25 cellular contexts compared by ENCODE assay signal in the genomic region with DNA sequence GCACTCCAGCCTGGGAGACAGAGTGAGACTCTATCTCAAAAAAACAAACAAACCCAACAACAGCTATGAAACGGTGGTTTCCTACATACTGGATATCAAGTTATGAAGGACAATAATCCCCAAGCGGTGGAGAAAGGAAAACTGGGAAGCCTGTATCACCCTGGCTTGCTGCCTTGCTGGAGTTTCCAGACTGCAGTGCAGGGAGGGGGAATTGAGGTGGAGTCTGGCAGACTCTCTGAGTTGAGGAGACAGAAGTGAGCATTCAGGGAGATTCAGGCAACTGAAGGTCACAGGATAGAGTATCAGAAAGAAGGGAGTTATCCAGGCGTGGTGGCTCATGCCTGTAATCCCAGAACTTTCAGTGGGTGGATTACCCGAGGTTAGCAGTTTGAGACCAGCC. TPM values are rescaled to one million over a fixed set of nuclear protein-coding genes. Genes with fewer than 3 reads are reported as not detected.
DNase-seq lines count a peak whose midpoint lies in the region; ATAC-seq and TF ChIP-seq lines count a peak whose summit lies in the region.
"Had no signal": no experiment of that assay in that cellular context is flagged by ENCODE, and none has a peak within 500 bp of the region (broad histone marks: within the 10 kb centered on the region; RNA-seq: fewer than 3 reads in every experiment).

No MANE protein-coding gene starts in this region.

- CTCF ChIA-PET in HEK293T (lab: Yijun Ruan, JAX), result interaction anchor here (0.6 to 1.9 kb wide), 2 partner anchors 16 to 102 kb away, joined by 3 to 13 read pairs; no protein-coding TSS in a partner anchor

- no peaks in the 10 kb centered on the region for H3K36me3 ChIP-seq in right atrium auricular region
- H3K36me3 ChIP-seq in heart right ventricle, result peaks cover 0 to 12% (median 0%) of the 10 kb centered on the region in 9 donors
- H3K36me3 ChIP-seq in testis (ENCODE audit: low read depth, missing control alignments), result no peaks in the 10 kb centered on the region
- H3K36me3 ChIP-seq: SJCRH30 had no signal

- WGBS in heart right ventricle, 2 donors, result 25 to 35% methylated on average over 4 of the region's 4 CpGs
- 36 to 62% methylated on average over 4 of the region's 4 CpGs for WGBS in testis, 2 donors

- H3K4me3 ChIP-seq in right atrium auricular region (no peak overlapping the region), heart right ventricle (no peak overlapping the region), testis (no peak overlapping the region)
- H3K4me3 ChIP-seq: BLaER1, GM23248, K562, SJCRH30 had no signal

- H3K9me3 ChIP-seq in right atrium auricular region (no peaks in the 10 kb centered on the region), heart right ventricle (no peaks in the 10 kb centered on the region), testis (no peaks in the 10 kb centered on the region)
- H3K9me3 ChIP-seq: BLaER1, SJCRH30 had no signal

- POLR2A ChIA-PET in HEK293T (lab: Yijun Ruan, JAX), result no interaction called here

- DNase-seq in Right ventricle myocardium superior (no peak), right atrium auricular region (ENCODE audit: low spot score) (no peak), heart right ventricle (no peak), left kidney (ENCODE audit: low read depth, low spot score) (peak; percentile 15), testis (peak; percentile 81), NCI-H2196 (lab: John Stamatoyannopoulos, UW; ENCODE audit: unreplicated experiment) (no peak), HEK293T (ENCODE audit: extremely low spot score) (no peak)
- DNase-seq in NK-92 treated with Interleukin-12 subunit alpha and Interleukin-12 subunit beta, amount 100 ng/mL, for 24 hours (lab: John Stamatoyannopoulos, UW), result no peak
- DNase-seq: CD4-positive, CD25-positive, alpha-beta regulatory T cell; COR-L47; GM23248; H7; HFFc6; Kasumi-1; NCI-H1092 treated with DMSO at 0.1 percent for 48 hours; NCI-H1436; NCI-H187 treated with DMSO at 0.1 percent for 48 hours; NCI-H2107; NCI-H446; NCI-H524 treated with DMSO at 0.1 percent for 48 hours; NCI-H82; SJCRH30 had no signal

- H3K27me3 ChIP-seq in right atrium auricular region (no peaks in the 10 kb centered on the region), heart right ventricle (no peaks in the 10 kb centered on the region), testis (no peaks in the 10 kb centered on the region)
- H3K27me3 ChIP-seq: BLaER1, SJCRH30 had no signal

- ATAC-seq in Right ventricle myocardium superior (ENCODE audit: poor library complexity) (peak; percentile 76), heart right ventricle (peak in 7 of 8 donors; percentile 41 to 65 (median 49))
- ATAC-seq: K562, Panc1 had no signal

- H3K27ac ChIP-seq in right atrium auricular region (no peak overlapping the region), heart right ventricle (peak overlapping the region in 1 of 10 donors; percentile 31), testis (peak overlapping the region in 1 of 2 donors; percentile 24)
- H3K27ac ChIP-seq: BLaER1, GM23248, SJCRH30 had no signal

- intact Hi-C loops in Right ventricle myocardium superior (cut with DNase I), result loop anchor here (5.0 to 10.0 kb wide), 2 partner anchors 174 to 281 kb away; no protein-coding TSS in a partner anchor
- intact Hi-C loops in heart right ventricle (cut with DNase I), result loop anchor here in 7 of 10 donors (5.0 to 10.0 kb wide), 4 partner anchors 174 to 391 kb away; partner anchors contain the start of gene MRPL38 (in 1 of the 7)
- intact Hi-C loops in testis (cut with DNase I; ENCODE audit: low total_unique reads), result no loop called here

- peaks cover 0 to 5% of the 10 kb centered on the region in 2 donors for H3K4me1 ChIP-seq in right atrium auricular region
- peaks cover 0 to 14% (median 6%) of the 10 kb centered on the region in 9 donors for H3K4me1 ChIP-seq in heart right ventricle
- H3K4me1 ChIP-seq in testis, result peaks cover 7% of the 10 kb centered on the region

- TF ChIP-seq POLR2A in testis (IDR thresholded peaks at IDR 0.05), result no peak

- TF ChIP-seq CTCF in right atrium auricular region (IDR thresholded peaks at IDR 0.05) (no peak), heart right ventricle (IDR thresholded peaks at IDR 0.05) (no peak), testis (IDR thresholded peaks at IDR 0.05) (peak in 1 of 3 experiments; percentile 28)

TF ChIP-seq in HEK293T, 16 proteins besides CTCF, POLR2A, EP300 and RAD21:
- no peak for TF ChIP-seq CTBP1 (IDR thresholded peaks at IDR 0.05; ENCODE audit: borderline replicate concordance)
- TF ChIP-seq FOXA1 (IDR thresholded peaks at IDR 0.05), result no peak
- no peak for TF ChIP-seq ZNF384 (IDR thresholded peaks at IDR 0.05)
- TF ChIP-seq NFRKB (IDR thresholded peaks at IDR 0.05), result no peak
- no peak for TF ChIP-seq BHLHE40 (IDR thresholded peaks at IDR 0.05; ENCODE audit: borderline replicate concordance)
- TF ChIP-seq ARNT (IDR thresholded peaks at IDR 0.05), result no peak
- no peak for TF ChIP-seq SP1 (IDR thresholded peaks at IDR 0.05)
- TF ChIP-seq ELF4 (IDR thresholded peaks at IDR 0.05), result no peak
- TF ChIP-seq TARDBP (IDR thresholded peaks at IDR 0.05), result no peak
- no peak for TF ChIP-seq PKNOX1 (IDR thresholded peaks at IDR 0.05)
- no peak for TF ChIP-seq FOXM1 (IDR thresholded peaks at IDR 0.05; ENCODE audit: borderline replicate concordance)
- TF ChIP-seq SUZ12 (IDR thresholded peaks at IDR 0.05), result no peak
- no peak for TF ChIP-seq HDGF (IDR thresholded peaks at IDR 0.05; ENCODE audit: borderline replicate concordance)
- no peak for TF ChIP-seq L3MBTL2 (conservative IDR thresholded peaks at IDR 0.05)
- no peak for TF ChIP-seq LEF1 (IDR thresholded peaks at IDR 0.05; ENCODE audit: borderline replicate concordance)
- TF ChIP-seq FOXK2 (IDR thresholded peaks at IDR 0.05), result no peak

RNA-seq across cellular contexts. Expression of gene QRICH2, which starts 11.9 kb away (rescaled TPM):
- total RNA-seq in Right ventricle myocardium superior (2.6 TPM), right atrium auricular region (1 to 10 TPM; 1.1 to 1.2 TPM), heart right ventricle (1 to 10 TPM in 9 of 10 donors, under 1 TPM in 1; 0.98 to 2.7 (median 1.6) TPM), testis (10 to 100 TPM; 27.0 to 39.0 TPM)
- polyA plus RNA-seq in heart right ventricle (1 to 10 TPM; 2.6 to 8.9 TPM), testis (ENCODE audit: insufficient read depth, low read depth, low replicate concordance) (43.4 TPM)

RNA-seq across cellular contexts. Expression of gene UBALD2, which starts 31.0 kb away (rescaled TPM):
- total RNA-seq in Right ventricle myocardium superior, result 28.1 TPM
- 1 to 10 TPM; 8.4 to 9.7 TPM for total RNA-seq in right atrium auricular region
- 10 to 100 TPM; 22.2 to 50.7 (median 27.6) TPM for total RNA-seq in heart right ventricle
- 10 to 100 TPM; 13.3 to 20.6 TPM for polyA plus RNA-seq in heart right ventricle
- 10 to 100 TPM; 13.6 to 16.7 TPM for total RNA-seq in testis
- polyA plus RNA-seq in testis (ENCODE audit: insufficient read depth, low read depth, low replicate concordance), result 48.7 TPM

RNA-seq across cellular contexts. Expression of gene RNF157, which starts 55.9 kb away (rescaled TPM):
- total RNA-seq in Right ventricle myocardium superior (18.5 TPM), right atrium auricular region (10 to 100 TPM in 1 of 2 donors, 1 to 10 TPM in 1; 9.5 to 13.0 TPM), heart right ventricle (10 to 100 TPM in 2 of 10 donors, 1 to 10 TPM in 8; 1.3 to 18.8 (median 3.4) TPM), testis (100 to 1,000 TPM; 101 to 108 TPM)
- polyA plus RNA-seq in heart right ventricle (1 to 10 TPM; 2.2 to 6.9 TPM), testis (ENCODE audit: insufficient read depth, low read depth, low replicate concordance) (98.8 TPM)

RNA-seq across cellular contexts. Expression of gene PRPSAP1, which starts 57.5 kb away (rescaled TPM):
- 31.9 TPM for total RNA-seq in Right ventricle myocardium superior
- 10 to 100 TPM; 33.7 to 34.0 TPM for total RNA-seq in right atrium auricular region
- total RNA-seq in heart right ventricle, result 10 to 100 TPM; 27.6 to 43.7 (median 34.7) TPM
- polyA plus RNA-seq in heart right ventricle, result 10 to 100 TPM; 26.4 to 30.5 TPM
- 100 to 1,000 TPM; 132 to 152 TPM for total RNA-seq in testis
- 184 TPM for polyA plus RNA-seq in testis (ENCODE audit: insufficient read depth, low read depth, low replicate concordance)

Comparison
In these comparisons a context has a peak if more than half of its experiments do, and no peak if none do; other contexts are left out.
1. DNase-seq: peak in left kidney (single experiment) and testis (single experiment); none in Right ventricle myocardium superior (single experiment), right atrium auricular region (single experiment), heart right ventricle (0 of 2), NK-92 treated with Interleukin-12 subunit alpha and Interleukin-12 subunit beta, amount 100 ng/mL, for 24 hours (single experiment), NCI-H2196 (single experiment) and HEK293T (single experiment).